In genomic region chr1:117284408-117285215, GRCh38 we compare ENCODE assay signal across 8 cellular contexts.
DNase-seq lines count a peak whose midpoint lies in the region; ATAC-seq, FAIRE-seq and TF ChIP-seq lines count a peak whose summit lies in the region.

No MANE protein-coding gene starts in this region.

- no peak overlapping the region for H4K91ac ChIP-seq in IMR-90 (ENCODE audit: insufficient read depth, low read depth, low read length)

- H3K9me3 ChIP-seq in IMR-90 (ENCODE audit: control insufficient read depth, insufficient read depth, low read length) = no peaks in the 10 kb centered on the region
- H3K9me3 ChIP-seq in OCI-LY7 (ENCODE audit: low read length) = no peaks in the 10 kb centered on the region
- no peaks in the 10 kb centered on the region for H3K9me3 ChIP-seq in endothelial cell of umbilical vein (replicated peaks; ENCODE audit: control insufficient read depth, insufficient read depth, low read length)

- H3K23ac ChIP-seq in IMR-90 (ENCODE audit: low read depth, low read length) = no peak overlapping the region

- peak; percentile 96 for ATAC-seq in IMR-90 (ENCODE audit: low read depth)
- no peak for ATAC-seq in HG03135 (IDR thresholded peaks at IDR 0.05; ENCODE audit: unreplicated experiment)
- no peak for ATAC-seq in GM18505 (IDR thresholded peaks at IDR 0.05; ENCODE audit: unreplicated experiment)

- CTCF ChIA-PET in IMR-90 (lab: Yijun Ruan, JAX) (interaction anchor here (0.6 to 3.2 kb wide), 17 partner anchors 8 to 511 kb away, joined by 3 to 41 read pairs (median 4); partner anchors contain the start of gene TTF2), OCI-LY7 (lab: Charles Lee; ENCODE audit: unreplicated experiment) (no interaction called here), endothelial cell of umbilical vein (lab: Charles Lee) (interaction anchor here (0.6 to 3.2 kb wide), 21 partner anchors 11 to 710 kb away, joined by 3 to 68 read pairs (median 4); partner anchors contain the start of gene TTF2)

- H3K36me3 ChIP-seq in IMR-90 (ENCODE audit: control insufficient read depth, insufficient read depth, low read length) (no peaks in the 10 kb centered on the region), OCI-LY7 (ENCODE audit: insufficient read depth, low read length) (no peaks in the 10 kb centered on the region), endothelial cell of umbilical vein (ENCODE audit: control insufficient read depth in 2 of 2, extremely low read depth in 1 of 2, insufficient read depth in 2 of 2, low read length in 2 of 2) (no peaks in the 10 kb centered on the region)

- H2AK9ac ChIP-seq in IMR-90 (replicated peaks; ENCODE audit: low read depth, low read length, poor library complexity) = no peak overlapping the region

- peak; percentile 86 for TF ChIP-seq CTCF in IMR-90 (conservative IDR thresholded peaks at IDR 0.05; ENCODE audit: low read depth, low read length)
- TF ChIP-seq CTCF in OCI-LY7 (conservative IDR thresholded peaks at IDR 0.05; ENCODE audit: low read length) = peak; percentile 63
- TF ChIP-seq CTCF in endothelial cell of umbilical vein (IDR thresholded peaks at IDR 0.05; ENCODE audit: extremely low read depth in 1 of 2, insufficient read depth in 1 of 2, low read depth in 1 of 2, low read length in 2 of 2) = peak in 1 of 2 donors; percentile 17

- in situ Hi-C loops in IMR-90 (cut with MboI; ENCODE audit: low sequenced_read_pairs) = loop anchor here (5.0 to 25.0 kb wide), 2 partner anchors 207 to 547 kb away; no protein-coding TSS in a partner anchor

- H4K8ac ChIP-seq in IMR-90 (ENCODE audit: low read depth in 2 of 2, low read length in 2 of 2) = no peak overlapping the region

- no peaks in the 10 kb centered on the region for H3K79me2 ChIP-seq in OCI-LY7 (ENCODE audit: insufficient read depth, low read depth, low read length)
- H3K79me2 ChIP-seq in endothelial cell of umbilical vein (ENCODE audit: control insufficient read depth, insufficient read depth, low read length) = no peaks in the 10 kb centered on the region

- intact Hi-C loops in IMR-90 (cut with micrococcal nuclease) = loop anchor here (1.0 to 5.0 kb wide), 5 partner anchors 155 to 562 kb away; no protein-coding TSS in a partner anchor
- intact Hi-C loops in OCI-LY7 (cut with micrococcal nuclease; ENCODE audit: unreplicated experiment) = no loop called here
- intact Hi-C loops in endothelial cell of umbilical vein (cut with micrococcal nuclease) = loop anchor here (2.0 kb wide), 1 partner anchor 156 kb away; no protein-coding TSS in a partner anchor
- intact Hi-C loops in posterior cingulate gyrus (cut with DNase I) = loop anchor here (1.0 to 5.0 kb wide), 2 partner anchors 162 to 216 kb away; partner anchors contain the start of gene TRIM45

- H3K18ac ChIP-seq in IMR-90 (ENCODE audit: low read depth, low read length) = no peak overlapping the region

- H2AK5ac ChIP-seq in IMR-90 (ENCODE audit: low read depth, low read length) = peak overlapping the region; percentile 56; the same call in 1 of the 2 replicates

- H2AFZ ChIP-seq in IMR-90 (replicated peaks; ENCODE audit: low read length, poor library complexity) = no peak overlapping the region
- H2AFZ ChIP-seq in OCI-LY7 (ENCODE audit: low read length) = no peak overlapping the region
- H2AFZ ChIP-seq in endothelial cell of umbilical vein (ENCODE audit: low read depth, low read length) = no peak overlapping the region

- DNase-seq in COR-L47 (lab: John Stamatoyannopoulos, UW) (peak; percentile 70), IMR-90 (peak; percentile 79), OCI-LY7 (ENCODE audit: low spot score) (peak; percentile 20), endothelial cell of umbilical vein (ENCODE audit: low read depth, low spot score) (peak; percentile 39), mucosa of gallbladder (ENCODE audit: low spot score) (peak; percentile 20), posterior cingulate gyrus (no peak)

- TF ChIP-seq RAD21 in IMR-90 (IDR thresholded peaks at IDR 0.05; ENCODE audit: low read length) = peak; percentile 93

- no peak overlapping the region for H2BK15ac ChIP-seq in IMR-90 (ENCODE audit: low read depth, low read length)

- no peaks in the 10 kb centered on the region for H3K79me1 ChIP-seq in IMR-90 (ENCODE audit: low read depth in 1 of 2, low read length in 2 of 2)

- no peak overlapping the region for H3K4me3 ChIP-seq in IMR-90 (ENCODE audit: insufficient read depth, low read depth, low read length)
- no peak overlapping the region for H3K4me3 ChIP-seq in OCI-LY7 (ENCODE audit: low read depth, low read length, poor library complexity, severe bottlenecking)
- H3K4me3 ChIP-seq in endothelial cell of umbilical vein (replicated peaks in 1 of 3; ENCODE audit: insufficient read depth in 1 of 3, low read depth in 1 of 3, low read length in 3 of 3) = no peak overlapping the region

- BruUV-seq in IMR-90 (replicated peaks; lab: Mats Ljungman, UMichigan) (no TSS peak), OCI-LY7 (replicated peaks; lab: Mats Ljungman, UMichigan) (no TSS peak), endothelial cell of umbilical vein (replicated peaks; lab: Mats Ljungman, UMichigan) (no TSS peak)

- H2BK120ac ChIP-seq in IMR-90 (ENCODE audit: low read depth, low read length) = no peak overlapping the region

- no peaks in the 10 kb centered on the region for H4K20me1 ChIP-seq in IMR-90 (ENCODE audit: insufficient read depth, low read length)
- H4K20me1 ChIP-seq in OCI-LY7 (ENCODE audit: insufficient read depth, low read length) = no peaks in the 10 kb centered on the region
- no peaks in the 10 kb centered on the region for H4K20me1 ChIP-seq in endothelial cell of umbilical vein (replicated peaks; ENCODE audit: control insufficient read depth, extremely low read depth, insufficient read depth, low read length)

- H3K9ac ChIP-seq in IMR-90 (ENCODE audit: low read depth, low read length) (no peak overlapping the region), endothelial cell of umbilical vein (replicated peaks; ENCODE audit: extremely low read depth, insufficient read depth, low read length) (no peak overlapping the region)

- H3K27ac ChIP-seq in IMR-90 (ENCODE audit: insufficient read depth, low read length) = no peak overlapping the region
- no peak overlapping the region for H3K27ac ChIP-seq in OCI-LY7 (ENCODE audit: low read depth, low read length, poor library complexity, severe bottlenecking)
- no peak overlapping the region for H3K27ac ChIP-seq in endothelial cell of umbilical vein (ENCODE audit: insufficient read depth, low read depth, low read length)

- no peak overlapping the region for H3K56ac ChIP-seq in IMR-90 (ENCODE audit: extremely low read depth, insufficient read depth, low read length)

- no peak overlapping the region for H4K5ac ChIP-seq in IMR-90 (ENCODE audit: low read depth, low read length)

- no peaks in the 10 kb centered on the region for H3K9me2 ChIP-seq in OCI-LY7 (ENCODE audit: insufficient read depth, low read length)

- TF ChIP-seq POLR2A in IMR-90 (IDR thresholded peaks at IDR 0.05; ENCODE audit: low read depth, low read length) (no peak), endothelial cell of umbilical vein (IDR thresholded peaks at IDR 0.05; ENCODE audit: low read depth, low read length) (no peak), GM18505 (IDR thresholded peaks at IDR 0.05; ENCODE audit: borderline replicate concordance, extremely low read depth, insufficient read depth, insufficient read length) (no peak)

- H3K4me1 ChIP-seq in IMR-90 (ENCODE audit: control insufficient read depth, insufficient read depth, low read length) (no peaks in the 10 kb centered on the region), OCI-LY7 (ENCODE audit: insufficient read depth, low read length, poor library complexity, severe bottlenecking) (no peaks in the 10 kb centered on the region), endothelial cell of umbilical vein (ENCODE audit: control insufficient read depth, extremely low read depth, insufficient read depth, low read length) (no peaks in the 10 kb centered on the region)

- POLR2A ChIA-PET in IMR-90 (lab: Charles Lee; ENCODE audit: unreplicated experiment) (no interaction called here), OCI-LY7 (lab: Charles Lee) (no interaction called here), endothelial cell of umbilical vein (lab: Charles Lee) (no interaction called here)

- no peak overlapping the region for H3K14ac ChIP-seq in IMR-90 (replicated peaks; ENCODE audit: low read depth, low read length)

- WGBS in IMR-90 (ENCODE audit: extremely low coverage in 2 of 2, insufficient read length in 1 of 2), 2 experiments = no CpG with 5 or more reads among the region's 3 CpGs

- H2BK5ac ChIP-seq in IMR-90 (ENCODE audit: low read depth, low read length, poor library complexity, severe bottlenecking) = no peak overlapping the region

- no peaks in the 10 kb centered on the region for H3K9me1 ChIP-seq in IMR-90 (ENCODE audit: insufficient read depth, low read length)
- H3K9me1 ChIP-seq in endothelial cell of umbilical vein (replicated peaks; ENCODE audit: control insufficient read depth, extremely low read depth, insufficient read depth, low read length) = no peaks in the 10 kb centered on the region

- H3K27me3 ChIP-seq in IMR-90 (ENCODE audit: control insufficient read depth, insufficient read depth, low read length) = peaks cover 4% of the 10 kb centered on the region
- H3K27me3 ChIP-seq in endothelial cell of umbilical vein (ENCODE audit: control insufficient read depth in 2 of 2, insufficient read depth in 2 of 2, low read length in 2 of 2) = peaks cover 0 to 1% of the 10 kb centered on the region in 2 experiments

- no peak for FAIRE-seq in endothelial cell of umbilical vein (lab: Jason Lieb, UNC)

- H2BK20ac ChIP-seq in IMR-90 (ENCODE audit: low read depth, low read length) = no peak overlapping the region

- no peak overlapping the region for H3K4me2 ChIP-seq in IMR-90 (ENCODE audit: low read depth, low read length)
- no peak overlapping the region for H3K4me2 ChIP-seq in OCI-LY7 (ENCODE audit: low read length)
- no peak overlapping the region for H3K4me2 ChIP-seq in endothelial cell of umbilical vein (ENCODE audit: insufficient read depth, low read length)

- dilution Hi-C loops in IMR-90 (cut with HindIII; ENCODE audit: low sequenced_read_pairs, unreplicated experiment) = no loop called here
- dilution Hi-C loops in endothelial cell of umbilical vein (cut with MboI; ENCODE audit: extremely low pct_ligation_motif_present, low sequenced_read_pairs) = no loop called here

- no peak overlapping the region for H3K4ac ChIP-seq in IMR-90 (ENCODE audit: low read depth, low read length)

TF ChIP-seq in IMR-90, 13 proteins besides CTCF, POLR2A, EP300 and RAD21 (continues in another document):
- TF ChIP-seq SMC3 (IDR thresholded peaks at IDR 0.05; ENCODE audit: low read depth, low read length) (peak; percentile 91), RFX5 (IDR thresholded peaks at IDR 0.05; ENCODE audit: low read depth, low read length) (no peak)

TF ChIP-seq in endothelial cell of umbilical vein, 7 proteins besides CTCF, POLR2A, EP300 and RAD21:
- TF ChIP-seq GATA2 (IDR thresholded peaks at IDR 0.05; ENCODE audit: insufficient read depth, insufficient read length, low read depth, low read length) = no peak
- TF ChIP-seq MYC (IDR thresholded peaks at IDR 0.05; ENCODE audit: low read depth, low read length) = no peak
- no peak for TF ChIP-seq MAX (IDR thresholded peaks at IDR 0.05; ENCODE audit: insufficient read depth, insufficient read length)
- TF ChIP-seq FOS (IDR thresholded peaks at IDR 0.05; ENCODE audit: borderline replicate concordance, insufficient read depth, low read length) = no peak
TF ChIP-seq in endothelial cell of umbilical vein: peak in this region for 0.

Comparison
In these comparisons a context has a peak if more than half of its experiments do, and no peak if none do; other contexts are left out.
1. DNase-seq: peak in COR-L47 (single experiment), IMR-90 (single experiment), OCI-LY7 (single experiment), endothelial cell of umbilical vein (single experiment) and mucosa of gallbladder (single experiment); none in posterior cingulate gyrus (0 of 10).